Comparison of ENCODE assay signal across 1 cellular context in the genomic region with DNA sequence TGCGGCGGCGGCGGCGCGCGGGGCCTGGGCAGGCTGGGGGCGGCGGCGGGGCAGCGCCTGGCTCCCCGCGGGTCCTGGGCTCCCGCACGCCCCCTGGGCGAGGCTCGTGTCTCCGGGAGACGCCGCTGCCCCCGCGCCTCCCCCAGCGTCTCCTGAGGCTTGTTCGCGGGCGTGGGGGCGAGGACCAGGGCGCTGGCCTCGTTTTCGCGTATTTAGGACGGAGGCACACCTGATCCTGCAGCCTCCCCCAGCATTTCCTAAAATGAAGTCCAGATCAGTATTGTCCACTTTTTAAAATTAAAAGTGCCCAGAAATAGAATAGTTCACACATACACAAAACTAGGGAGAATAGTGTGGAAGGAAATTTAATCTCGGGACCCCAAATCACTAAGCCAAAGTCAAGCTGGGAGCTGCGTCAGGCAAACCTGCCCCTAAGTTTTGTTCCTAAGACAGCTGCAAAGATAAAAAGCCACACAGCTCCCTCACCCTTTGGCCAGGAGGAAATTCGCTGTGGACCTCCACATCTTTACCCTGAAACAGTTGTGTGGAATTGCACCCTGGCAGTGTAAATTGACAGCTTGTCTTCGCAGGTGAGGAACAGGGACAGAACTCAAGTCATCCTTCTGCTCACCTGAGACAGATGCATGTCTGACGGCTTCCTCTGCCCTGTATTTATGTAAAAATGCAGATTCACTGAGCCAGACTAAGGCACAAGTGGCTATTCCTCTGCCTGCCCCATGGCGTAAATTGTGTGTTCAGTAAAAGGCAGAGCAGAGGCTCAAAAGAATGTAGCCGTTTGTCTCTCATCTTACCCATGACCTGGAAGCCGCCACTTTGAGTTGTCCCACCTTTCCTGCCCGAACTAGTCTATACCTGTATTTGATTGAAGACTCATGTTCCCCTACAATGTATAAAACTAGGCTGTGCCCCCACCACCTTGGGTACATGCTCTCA.
TF ChIP-seq lines count a peak whose summit lies in the region.

No MANE protein-coding gene starts in this region.

TF ChIP-seq in K562, 482 proteins besides CTCF, POLR2A, EP300 and RAD21 (continued from another document and continues in another):
- TF ChIP-seq, protein P1, sequence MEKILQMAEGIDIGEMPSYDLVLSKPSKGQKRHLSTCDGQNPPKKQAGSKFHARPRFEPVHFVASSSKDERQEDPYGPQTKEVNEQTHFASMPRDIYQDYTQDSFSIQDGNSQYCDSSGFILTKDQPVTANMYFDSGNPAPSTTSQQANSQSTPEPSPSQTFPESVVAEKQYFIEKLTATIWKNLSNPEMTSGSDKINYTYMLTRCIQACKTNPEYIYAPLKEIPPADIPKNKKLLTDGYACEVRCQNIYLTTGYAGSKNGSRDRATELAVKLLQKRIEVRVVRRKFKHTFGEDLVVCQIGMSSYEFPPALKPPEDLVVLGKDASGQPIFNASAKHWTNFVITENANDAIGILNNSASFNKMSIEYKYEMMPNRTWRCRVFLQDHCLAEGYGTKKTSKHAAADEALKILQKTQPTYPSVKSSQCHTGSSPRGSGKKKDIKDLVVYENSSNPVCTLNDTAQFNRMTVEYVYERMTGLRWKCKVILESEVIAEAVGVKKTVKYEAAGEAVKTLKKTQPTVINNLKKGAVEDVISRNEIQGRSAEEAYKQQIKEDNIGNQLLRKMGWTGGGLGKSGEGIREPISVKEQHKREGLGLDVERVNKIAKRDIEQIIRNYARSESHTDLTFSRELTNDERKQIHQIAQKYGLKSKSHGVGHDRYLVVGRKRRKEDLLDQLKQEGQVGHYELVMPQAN (IDR thresholded peaks at IDR 0.05; ENCODE audit: borderline replicate concordance): peak; percentile 15; the same call in 1 of the 2 replicates
- TF ChIP-seq, protein P2, sequence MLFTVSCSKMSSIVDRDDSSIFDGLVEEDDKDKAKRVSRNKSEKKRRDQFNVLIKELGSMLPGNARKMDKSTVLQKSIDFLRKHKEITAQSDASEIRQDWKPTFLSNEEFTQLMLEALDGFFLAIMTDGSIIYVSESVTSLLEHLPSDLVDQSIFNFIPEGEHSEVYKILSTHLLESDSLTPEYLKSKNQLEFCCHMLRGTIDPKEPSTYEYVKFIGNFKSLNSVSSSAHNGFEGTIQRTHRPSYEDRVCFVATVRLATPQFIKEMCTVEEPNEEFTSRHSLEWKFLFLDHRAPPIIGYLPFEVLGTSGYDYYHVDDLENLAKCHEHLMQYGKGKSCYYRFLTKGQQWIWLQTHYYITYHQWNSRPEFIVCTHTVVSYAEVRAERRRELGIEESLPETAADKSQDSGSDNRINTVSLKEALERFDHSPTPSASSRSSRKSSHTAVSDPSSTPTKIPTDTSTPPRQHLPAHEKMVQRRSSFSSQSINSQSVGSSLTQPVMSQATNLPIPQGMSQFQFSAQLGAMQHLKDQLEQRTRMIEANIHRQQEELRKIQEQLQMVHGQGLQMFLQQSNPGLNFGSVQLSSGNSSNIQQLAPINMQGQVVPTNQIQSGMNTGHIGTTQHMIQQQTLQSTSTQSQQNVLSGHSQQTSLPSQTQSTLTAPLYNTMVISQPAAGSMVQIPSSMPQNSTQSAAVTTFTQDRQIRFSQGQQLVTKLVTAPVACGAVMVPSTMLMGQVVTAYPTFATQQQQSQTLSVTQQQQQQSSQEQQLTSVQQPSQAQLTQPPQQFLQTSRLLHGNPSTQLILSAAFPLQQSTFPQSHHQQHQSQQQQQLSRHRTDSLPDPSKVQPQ (CRISPR knock-in tag; IDR thresholded peaks at IDR 0.05; ENCODE audit: borderline replicate concordance): no peak
- TF ChIP-seq, protein P3, sequence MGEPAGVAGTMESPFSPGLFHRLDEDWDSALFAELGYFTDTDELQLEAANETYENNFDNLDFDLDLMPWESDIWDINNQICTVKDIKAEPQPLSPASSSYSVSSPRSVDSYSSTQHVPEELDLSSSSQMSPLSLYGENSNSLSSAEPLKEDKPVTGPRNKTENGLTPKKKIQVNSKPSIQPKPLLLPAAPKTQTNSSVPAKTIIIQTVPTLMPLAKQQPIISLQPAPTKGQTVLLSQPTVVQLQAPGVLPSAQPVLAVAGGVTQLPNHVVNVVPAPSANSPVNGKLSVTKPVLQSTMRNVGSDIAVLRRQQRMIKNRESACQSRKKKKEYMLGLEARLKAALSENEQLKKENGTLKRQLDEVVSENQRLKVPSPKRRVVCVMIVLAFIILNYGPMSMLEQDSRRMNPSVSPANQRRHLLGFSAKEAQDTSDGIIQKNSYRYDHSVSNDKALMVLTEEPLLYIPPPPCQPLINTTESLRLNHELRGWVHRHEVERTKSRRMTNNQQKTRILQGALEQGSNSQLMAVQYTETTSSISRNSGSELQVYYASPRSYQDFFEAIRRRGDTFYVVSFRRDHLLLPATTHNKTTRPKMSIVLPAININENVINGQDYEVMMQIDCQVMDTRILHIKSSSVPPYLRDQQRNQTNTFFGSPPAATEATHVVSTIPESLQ (CRISPR knock-in tag; IDR thresholded peaks at IDR 0.05): 0 out of 2 replicates have a peak, but pooled peaks have one; percentile 60
- TF ChIP-seq HDGF (IDR thresholded peaks at IDR 0.05) (peak; percentile 43; the same call in 1 of the 2 replicates), ZBTB7A (IDR thresholded peaks at IDR 0.05; ENCODE audit: borderline replicate concordance, control insufficient read depth, low read depth, low read length) (peak; percentile 87; the same call in 1 of the 2 replicates), SMARCA4 (IDR thresholded peaks at IDR 0.05) (0 out of 2 replicates have a peak, but pooled peaks have one; percentile 27), TAF15 (IDR thresholded peaks at IDR 0.05; ENCODE audit: low read depth, low read length) (no peak), ZNF586 (CRISPR knock-in tag; conservative IDR thresholded peaks at IDR 0.05) (no peak), NR4A1 (CRISPR knock-in tag; IDR thresholded peaks at IDR 0.05) (no peak), NR4A1 (tag; IDR thresholded peaks at IDR 0.05) (no peak), ZNF699 (CRISPR knock-in tag; IDR thresholded peaks at IDR 0.05; ENCODE audit: insufficient replicate concordance) (no peak), SRSF1 (IDR thresholded peaks at IDR 0.05; ENCODE audit: low read depth, low read length) (no peak), RCOR1 (IDR thresholded peaks at IDR 0.05; ENCODE audit: borderline replicate concordance in 1 of 2, low read depth in 2 of 2, low read length in 2 of 2) (no peak), OTX1 (CRISPR knock-in tag; IDR thresholded peaks at IDR 0.05) (no peak), ZNF274 (IDR thresholded peaks at IDR 0.05; ENCODE audit: borderline replicate concordance, low read depth, low read length) (no peak), ZBTB1 (CRISPR knock-in tag; IDR thresholded peaks at IDR 0.05; ENCODE audit: borderline replicate concordance, low read depth) (peak; percentile 10; the same call in 1 of the 2 replicates), KAT7 (CRISPR knock-in tag; IDR thresholded peaks at IDR 0.05; ENCODE audit: borderline replicate concordance) (0 out of 2 replicates have a peak, but pooled peaks have one; percentile 4), PRPF4 (IDR thresholded peaks at IDR 0.05; ENCODE audit: insufficient read depth, low read depth, low read length, poor library complexity, severe bottlenecking) (no peak), ELF2 (CRISPR knock-in tag; IDR thresholded peaks at IDR 0.05) (no peak), RB1 (IDR thresholded peaks at IDR 0.05; ENCODE audit: low read depth) (no peak), NFE2 (IDR thresholded peaks at IDR 0.05; ENCODE audit: low read depth) (no peak), XRCC5 (IDR thresholded peaks at IDR 0.05; ENCODE audit: low read depth, low read length) (no peak), RBBP5 (IDR thresholded peaks at IDR 0.05; ENCODE audit: borderline replicate concordance, insufficient read depth, low read length, poor library complexity, severe bottlenecking) (no peak), KDM5B (IDR thresholded peaks at IDR 0.05; ENCODE audit: insufficient replicate concordance, low read depth, low read length) (no peak)
- TF ChIP-seq, protein P4, sequence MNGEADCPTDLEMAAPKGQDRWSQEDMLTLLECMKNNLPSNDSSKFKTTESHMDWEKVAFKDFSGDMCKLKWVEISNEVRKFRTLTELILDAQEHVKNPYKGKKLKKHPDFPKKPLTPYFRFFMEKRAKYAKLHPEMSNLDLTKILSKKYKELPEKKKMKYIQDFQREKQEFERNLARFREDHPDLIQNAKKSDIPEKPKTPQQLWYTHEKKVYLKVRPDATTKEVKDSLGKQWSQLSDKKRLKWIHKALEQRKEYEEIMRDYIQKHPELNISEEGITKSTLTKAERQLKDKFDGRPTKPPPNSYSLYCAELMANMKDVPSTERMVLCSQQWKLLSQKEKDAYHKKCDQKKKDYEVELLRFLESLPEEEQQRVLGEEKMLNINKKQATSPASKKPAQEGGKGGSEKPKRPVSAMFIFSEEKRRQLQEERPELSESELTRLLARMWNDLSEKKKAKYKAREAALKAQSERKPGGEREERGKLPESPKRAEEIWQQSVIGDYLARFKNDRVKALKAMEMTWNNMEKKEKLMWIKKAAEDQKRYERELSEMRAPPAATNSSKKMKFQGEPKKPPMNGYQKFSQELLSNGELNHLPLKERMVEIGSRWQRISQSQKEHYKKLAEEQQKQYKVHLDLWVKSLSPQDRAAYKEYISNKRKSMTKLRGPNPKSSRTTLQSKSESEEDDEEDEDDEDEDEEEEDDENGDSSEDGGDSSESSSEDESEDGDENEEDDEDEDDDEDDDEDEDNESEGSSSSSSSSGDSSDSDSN (IDR thresholded peaks at IDR 0.05; ENCODE audit: borderline replicate concordance in 1 of 2, low read depth in 2 of 2, low read length in 2 of 2): 0 out of 4 replicates have a peak, but pooled peaks of 1 of the 2 experiments have one; percentile 2
- TF ChIP-seq, protein P5, sequence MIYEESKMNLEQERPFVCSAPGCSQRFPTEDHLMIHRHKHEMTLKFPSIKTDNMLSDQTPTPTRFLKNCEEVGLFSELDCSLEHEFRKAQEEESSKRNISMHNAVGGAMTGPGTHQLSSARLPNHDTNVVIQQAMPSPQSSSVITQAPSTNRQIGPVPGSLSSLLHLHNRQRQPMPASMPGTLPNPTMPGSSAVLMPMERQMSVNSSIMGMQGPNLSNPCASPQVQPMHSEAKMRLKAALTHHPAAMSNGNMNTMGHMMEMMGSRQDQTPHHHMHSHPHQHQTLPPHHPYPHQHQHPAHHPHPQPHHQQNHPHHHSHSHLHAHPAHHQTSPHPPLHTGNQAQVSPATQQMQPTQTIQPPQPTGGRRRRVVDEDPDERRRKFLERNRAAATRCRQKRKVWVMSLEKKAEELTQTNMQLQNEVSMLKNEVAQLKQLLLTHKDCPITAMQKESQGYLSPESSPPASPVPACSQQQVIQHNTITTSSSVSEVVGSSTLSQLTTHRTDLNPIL (CRISPR knock-in tag; IDR thresholded peaks at IDR 0.05): no peak
- TF ChIP-seq, protein P6, sequence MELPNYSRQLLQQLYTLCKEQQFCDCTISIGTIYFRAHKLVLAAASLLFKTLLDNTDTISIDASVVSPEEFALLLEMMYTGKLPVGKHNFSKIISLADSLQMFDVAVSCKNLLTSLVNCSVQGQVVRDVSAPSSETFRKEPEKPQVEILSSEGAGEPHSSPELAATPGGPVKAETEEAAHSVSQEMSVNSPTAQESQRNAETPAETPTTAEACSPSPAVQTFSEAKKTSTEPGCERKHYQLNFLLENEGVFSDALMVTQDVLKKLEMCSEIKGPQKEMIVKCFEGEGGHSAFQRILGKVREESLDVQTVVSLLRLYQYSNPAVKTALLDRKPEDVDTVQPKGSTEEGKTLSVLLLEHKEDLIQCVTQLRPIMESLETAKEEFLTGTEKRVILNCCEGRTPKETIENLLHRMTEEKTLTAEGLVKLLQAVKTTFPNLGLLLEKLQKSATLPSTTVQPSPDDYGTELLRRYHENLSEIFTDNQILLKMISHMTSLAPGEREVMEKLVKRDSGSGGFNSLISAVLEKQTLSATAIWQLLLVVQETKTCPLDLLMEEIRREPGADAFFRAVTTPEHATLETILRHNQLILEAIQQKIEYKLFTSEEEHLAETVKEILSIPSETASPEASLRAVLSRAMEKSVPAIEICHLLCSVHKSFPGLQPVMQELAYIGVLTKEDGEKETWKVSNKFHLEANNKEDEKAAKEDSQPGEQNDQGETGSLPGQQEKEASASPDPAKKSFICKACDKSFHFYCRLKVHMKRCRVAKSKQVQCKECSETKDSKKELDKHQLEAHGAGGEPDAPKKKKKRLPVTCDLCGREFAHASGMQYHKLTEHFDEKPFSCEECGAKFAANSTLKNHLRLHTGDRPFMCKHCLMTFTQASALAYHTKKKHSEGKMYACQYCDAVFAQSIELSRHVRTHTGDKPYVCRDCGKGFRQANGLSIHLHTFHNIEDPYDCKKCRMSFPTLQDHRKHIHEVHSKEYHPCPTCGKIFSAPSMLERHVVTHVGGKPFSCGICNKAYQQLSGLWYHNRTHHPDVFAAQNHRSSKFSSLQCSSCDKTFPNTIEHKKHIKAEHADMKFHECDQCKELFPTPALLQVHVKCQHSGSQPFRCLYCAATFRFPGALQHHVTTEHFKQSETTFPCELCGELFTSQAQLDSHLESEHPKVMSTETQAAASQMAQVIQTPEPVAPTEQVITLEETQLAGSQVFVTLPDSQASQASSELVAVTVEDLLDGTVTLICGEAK (IDR thresholded peaks at IDR 0.05): peak; percentile 60; the same call in 1 of the 2 replicates
- TF ChIP-seq, protein P6 (CRISPR knock-in tag; IDR thresholded peaks at IDR 0.05): no peak
